Comparison of ENCODE assay signal across 16 cellular contexts in the genomic region with DNA sequence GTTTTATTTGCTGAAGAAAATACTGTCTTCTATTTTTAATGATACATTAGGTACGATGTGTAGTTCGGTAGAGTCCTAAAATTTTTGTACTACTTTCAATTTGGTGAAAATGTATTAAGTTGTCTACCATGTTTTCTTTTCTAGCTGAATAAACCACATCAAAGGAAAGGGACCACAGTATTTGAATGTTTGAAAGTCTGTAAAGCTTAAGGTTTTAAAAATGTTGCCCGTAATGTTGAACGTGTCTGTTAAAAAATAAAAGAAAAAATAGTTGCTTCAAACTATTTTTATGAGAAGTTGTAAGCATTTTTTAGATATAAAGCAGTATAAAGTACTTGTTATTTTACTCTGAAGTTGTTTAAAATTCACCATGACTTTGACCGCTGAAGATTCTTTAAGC. TPM values are rescaled to one million over a fixed set of nuclear protein-coding genes. Genes with fewer than 3 reads are reported as not detected.
DNase-seq lines count a peak whose midpoint lies in the region; ATAC-seq and TF ChIP-seq lines count a peak whose summit lies in the region.
"Had no signal": no experiment of that assay in that cellular context is flagged by ENCODE, and none has a peak within 500 bp of the region (broad histone marks: within the 10 kb centered on the region; RNA-seq: fewer than 3 reads in every experiment).

No MANE protein-coding gene starts in this region.

- H3K4me1 ChIP-seq in effector memory CD4-positive, alpha-beta T cell (ENCODE audit: control insufficient read depth, insufficient read depth, low read length, poor library complexity, severe bottlenecking) = peaks cover 29% of the 10 kb centered on the region

- no peaks in the 10 kb centered on the region for H3K27me3 Mint-ChIP-seq in natural killer cell treated with Interleukin-12 subunit alpha and Interleukin-12 subunit beta and Interleukin-15 and Interleukin-18, amount 100 ng/mL, for 72 hours
- H3K27me3 Mint-ChIP-seq in natural killer cell (ENCODE audit: low read depth in 2 of 2) (no peaks in the 10 kb centered on the region), T-cell (no peaks in the 10 kb centered on the region)
- H3K27me3 Mint-ChIP-seq: progenitor cell of endocrine pancreas had no signal

- DNase-seq in natural killer cell treated with Interleukin-12 subunit alpha and Interleukin-12 subunit beta and Interleukin-15 and Interleukin-18, amount 100 ng/mL, for 72 hours (ENCODE audit: low spot score) = no peak
- DNase-seq in natural killer cell (no peak), T-cell (no peak), NCI-H1417 (lab: John Stamatoyannopoulos, UW) (no peak), SW480 (ENCODE audit: low spot score) (no peak)
- DNase-seq in effector memory CD4-positive, alpha-beta T cell = no peak
- DNase-seq: KG1; left colon; NCI-H1436 treated with DMSO at 0.1 percent for 48 hours; NK-92 treated with Interleukin-12 subunit alpha and Interleukin-12 subunit beta, amount 100 ng/mL, for 24 hours; Right ventricle myocardium superior had no signal

- H3K4me1 Mint-ChIP-seq in natural killer cell treated with Interleukin-12 subunit alpha and Interleukin-12 subunit beta and Interleukin-15 and Interleukin-18, amount 100 ng/mL, for 72 hours (ENCODE audit: low read depth in 2 of 2) = peaks cover 28 to 33% of the 10 kb centered on the region in 2 donors
- H3K4me1 Mint-ChIP-seq in natural killer cell = peaks cover 47 to 49% of the 10 kb centered on the region in 2 donors
- peaks cover 39 to 62% (median 56%) of the 10 kb centered on the region in 3 donors for H3K4me1 Mint-ChIP-seq in T-cell

- intact Hi-C loops in natural killer cell (cut with micrococcal nuclease) = no loop called here

- peak overlapping the region; percentile 92 for H3K4me3 Mint-ChIP-seq in natural killer cell treated with Interleukin-12 subunit alpha and Interleukin-12 subunit beta and Interleukin-15 and Interleukin-18, amount 100 ng/mL, for 72 hours
- H3K4me3 Mint-ChIP-seq in natural killer cell (no peak overlapping the region), T-cell (peak overlapping the region; percentile 68 to 97 (median 95))

- H3K27ac ChIP-seq in effector memory CD4-positive, alpha-beta T cell (ENCODE audit: insufficient read depth, low read length, poor library complexity, severe bottlenecking) = peak overlapping the region; percentile 4
- H3K27ac ChIP-seq: breast epithelium had no signal

- peaks cover 30% of the 10 kb centered on the region for H3K36me3 Mint-ChIP-seq in natural killer cell treated with Interleukin-12 subunit alpha and Interleukin-12 subunit beta and Interleukin-15 and Interleukin-18, amount 100 ng/mL, for 72 hours
- H3K36me3 Mint-ChIP-seq in natural killer cell (peaks cover 8% of the 10 kb centered on the region), T-cell (peaks cover 48% of the 10 kb centered on the region)

- CTCF ChIA-PET in T-cell (lab: Charles Lee) = interaction anchor here in 1 of 2 donors (0.6 to 1.3 kb wide), 3 partner anchors 31 to 103 kb away, joined by 3 to 4 read pairs (median 3); no protein-coding TSS in a partner anchor

- TF ChIP-seq CTCF in natural killer cell (IDR thresholded peaks at IDR 0.05) = no peak

- peaks cover 28% of the 10 kb centered on the region for H3K36me3 ChIP-seq in effector memory CD4-positive, alpha-beta T cell (ENCODE audit: control insufficient read depth, insufficient read depth, low read length)

- POLR2A ChIA-PET in T-cell (lab: Charles Lee) = interaction anchor here in 1 of 2 donors (0.6 to 0.8 kb wide), 2 partner anchors 40 to 44 kb away, joined by 4 to 6 read pairs; no protein-coding TSS in a partner anchor

- H3K27me3 ChIP-seq in effector memory CD4-positive, alpha-beta T cell (replicated peaks; ENCODE audit: control insufficient read depth, insufficient read depth, low read length, poor library complexity, severe bottlenecking) = no peaks in the 10 kb centered on the region
- H3K27me3 ChIP-seq: breast epithelium had no signal

- H3K9me3 ChIP-seq in effector memory CD4-positive, alpha-beta T cell (ENCODE audit: control insufficient read depth, low read length) = no peaks in the 10 kb centered on the region
- H3K9me3 ChIP-seq: breast epithelium had no signal

- no peak for ATAC-seq in natural killer cell treated with Interleukin-12 subunit alpha and Interleukin-12 subunit beta and Interleukin-15 and Interleukin-18, amount 100 ng/mL, for 72 hours
- no peak for ATAC-seq in natural killer cell
- no peak for ATAC-seq in T-cell (replicated peaks in 1 of 4)
- no peak for ATAC-seq in HG02759 (IDR thresholded peaks at IDR 0.05; ENCODE audit: unreplicated experiment)
- ATAC-seq in GM18909 (IDR thresholded peaks at IDR 0.05; ENCODE audit: poor library complexity, unreplicated experiment) = no peak
- ATAC-seq: activated CD4-positive, CD25-positive, alpha-beta regulatory T cell treated with anti-CD3 and anti-CD28 coated beads, Interleukin-2, amount 50 U/mL, for 24 hours; left colon had no signal

- H3K27ac Mint-ChIP-seq in natural killer cell treated with Interleukin-12 subunit alpha and Interleukin-12 subunit beta and Interleukin-15 and Interleukin-18, amount 100 ng/mL, for 72 hours = peak overlapping the region; percentile 55 to 99
- peak overlapping the region in 1 of 2 donors; percentile 96 for H3K27ac Mint-ChIP-seq in natural killer cell
- peak overlapping the region; percentile 68 to 74 for H3K27ac Mint-ChIP-seq in T-cell
- H3K27ac Mint-ChIP-seq: progenitor cell of endocrine pancreas had no signal

- H3K4me3 ChIP-seq in effector memory CD4-positive, alpha-beta T cell (ENCODE audit: insufficient read depth, low read depth, low read length, poor library complexity, severe bottlenecking) = no peak overlapping the region
- H3K4me3 ChIP-seq: breast epithelium had no signal

- no peaks in the 10 kb centered on the region for H3K9me3 Mint-ChIP-seq in natural killer cell treated with Interleukin-12 subunit alpha and Interleukin-12 subunit beta and Interleukin-15 and Interleukin-18, amount 100 ng/mL, for 72 hours
- H3K9me3 Mint-ChIP-seq in natural killer cell = no peaks in the 10 kb centered on the region
- no peaks in the 10 kb centered on the region for H3K9me3 Mint-ChIP-seq in T-cell

RNA-seq across cellular contexts. Expression of gene CDKN2AIP, which starts 3.2 kb away (rescaled TPM):
- 10 to 100 TPM; 22.0 to 22.7 TPM for total RNA-seq in natural killer cell treated with Interleukin-12 subunit alpha and Interleukin-12 subunit beta and Interleukin-15 and Interleukin-18, amount 100 ng/mL, for 72 hours
- total RNA-seq in natural killer cell (10 to 100 TPM; 24.2 to 27.3 (median 25.7) TPM), T-cell (10 to 100 TPM; 33.0 to 46.6 (median 42.7) TPM)

RNA-seq across cellular contexts. Expression of gene ING2, which starts 57.2 kb away (rescaled TPM):
- total RNA-seq in natural killer cell treated with Interleukin-12 subunit alpha and Interleukin-12 subunit beta and Interleukin-15 and Interleukin-18, amount 100 ng/mL, for 72 hours = 1 to 10 TPM; 6.3 to 7.7 TPM
- total RNA-seq in natural killer cell = 10 to 100 TPM in 2 of 3 donors, 1 to 10 TPM in 1; 7.2 to 17.1 (median 10.9) TPM
- 10 to 100 TPM in 2 of 5 donors, 1 to 10 TPM in 3; 5.0 to 14.0 (median 7.6) TPM for total RNA-seq in T-cell
